Comparison of ENCODE assay signal across 21 cellular contexts in genomic region chr2:160076935-160077334, GRCh38. TPM values are rescaled to one million over a fixed set of nuclear protein-coding genes. Genes with fewer than 3 reads are reported as not detected.
A peak's percentile ranks its signal among the peaks of the same experiment; 100 is the strongest.
DNase-seq lines count a peak whose midpoint lies in the region; ATAC-seq lines count a peak whose summit lies in the region.
"Had no signal": no experiment of that assay in that cellular context is flagged by ENCODE, and none has a peak within 500 bp of the region (broad histone marks: within the 10 kb centered on the region; RNA-seq: fewer than 3 reads in every experiment).

No MANE protein-coding gene starts in this region.

- peak overlapping the region; percentile 15 for H3K27ac ChIP-seq in KOPT-K1 (ENCODE audit: low read depth, low read length, poor library complexity, severe bottlenecking)
- H3K27ac ChIP-seq: pancreas had no signal

- H3K27me3 Mint-ChIP-seq in stimulated activated naive B cell treated with anti-CD40 and anti-IgM and Interleukin-4, amounts not matched to agents 10 μg/mL and 1 μg/mL and 100 μg/mL, for 72 hours: no peaks in the 10 kb centered on the region

- H3K9me3 Mint-ChIP-seq in stimulated activated naive B cell treated with anti-CD40 and anti-IgM and Interleukin-4, amounts not matched to agents 10 μg/mL and 1 μg/mL and 100 μg/mL, for 72 hours: peaks cover 0 to 2% of the 10 kb centered on the region in 2 donors

- H3K27ac Mint-ChIP-seq in stimulated activated naive B cell treated with anti-CD40 and anti-IgM and Interleukin-4, amounts not matched to agents 10 μg/mL and 1 μg/mL and 100 μg/mL, for 72 hours: no peak overlapping the region
- H3K27ac Mint-ChIP-seq: CD8-positive, alpha-beta T cell; T-helper 2 cell treated with Interferon-gamma antibody and Interleukin-4, amounts not matched to agents 5 μg/mL and 100 μg/mL, for 36 hours had no signal

- no peaks in the 10 kb centered on the region for H3K36me3 Mint-ChIP-seq in stimulated activated naive B cell treated with anti-CD40 and anti-IgM and Interleukin-4, amounts not matched to agents 10 μg/mL and 1 μg/mL and 100 μg/mL, for 72 hours
- H3K36me3 Mint-ChIP-seq: CD8-positive, alpha-beta T cell had no signal

- H3K4me3 Mint-ChIP-seq in stimulated activated naive B cell treated with anti-CD40 and anti-IgM and Interleukin-4, amounts not matched to agents 10 μg/mL and 1 μg/mL and 100 μg/mL, for 72 hours: no peak overlapping the region
- H3K4me3 Mint-ChIP-seq: CD8-positive, alpha-beta T cell; T-helper 2 cell treated with Interferon-gamma antibody and Interleukin-4, amounts not matched to agents 5 μg/mL and 100 μg/mL, for 36 hours had no signal

- ATAC-seq in stimulated activated naive B cell treated with anti-CD40 and anti-IgM and Interleukin-4, amounts not matched to agents 10 μg/mL and 1 μg/mL and 100 μg/mL, for 72 hours (replicated peaks): peak; percentile 58 to 65
- ATAC-seq: CD8-positive, alpha-beta T cell; HepG2; left lobe of liver; PC-3 had no signal

- DNase-seq in NCI-H82 (lab: John Stamatoyannopoulos, UW) (peak; percentile 9), NCI-H82 treated with DMSO at 0.1 percent for 48 hours (lab: John Stamatoyannopoulos, UW; ENCODE audit: unreplicated experiment) (no peak), dermis blood vessel endothelial cell (peak; percentile 42), amniotic stem cell (lab: John Stamatoyannopoulos, UW) (no peak), inferior parietal cortex (ENCODE audit: extremely low spot score) (no peak), hepatic stellate cell (ENCODE audit: low spot score) (no peak)
- no peak for DNase-seq in stimulated activated naive B cell treated with anti-CD40 and anti-IgM and Interleukin-4, amounts not matched to agents 10 μg/mL and 1 μg/mL and 100 μg/mL, for 72 hours
- DNase-seq: activated CD4-positive, alpha-beta T cell treated with anti-CD3 and anti-CD28 coated beads for 1 hour; activated naive CD4-positive, alpha-beta T cell; aorta; CD8-positive, alpha-beta T cell; NCI-H226; pancreas; PC-3; stimulated activated CD4-positive, alpha-beta T cell treated with anti-CD3 and anti-CD28 coated beads, Interleukin-4, amount 100 ng/mL, for 1 hour; substantia nigra had no signal

- no peaks in the 10 kb centered on the region for H3K4me1 Mint-ChIP-seq in stimulated activated naive B cell treated with anti-CD40 and anti-IgM and Interleukin-4, amounts not matched to agents 10 μg/mL and 1 μg/mL and 100 μg/mL, for 72 hours

- peaks cover 5% of the 10 kb centered on the region for H3K9me3 ChIP-seq in KOPT-K1 (ENCODE audit: insufficient read depth, low read length, poor library complexity, severe bottlenecking)
- H3K9me3 ChIP-seq: pancreas had no signal

- H3K36me3 ChIP-seq in KOPT-K1 (ENCODE audit: insufficient read depth, low read length): no peaks in the 10 kb centered on the region
- H3K36me3 ChIP-seq: pancreas had no signal

RNA-seq across cellular contexts. Expression of gene PLA2R1, which starts 14.5 kb away (rescaled TPM):
- 17.0 and 32.3 TPM in 2 replicates for total RNA-seq in dermis blood vessel endothelial cell
- total RNA-seq: CD8-positive, alpha-beta T cell; HepG2; SK-MEL-5 had no signal

Comparison
In these comparisons a context has a peak if more than half of its experiments do, and no peak if none do; other contexts are left out.
1. DNase-seq: peak in NCI-H82 (single experiment) and dermis blood vessel endothelial cell (single experiment); none in NCI-H82 treated with DMSO at 0.1 percent for 48 hours (single experiment), stimulated activated naive B cell treated with anti-CD40 and anti-IgM and Interleukin-4, amounts not matched to agents 10 μg/mL and 1 μg/mL and 100 μg/mL, for 72 hours (single experiment), amniotic stem cell (single experiment), inferior parietal cortex (single experiment) and hepatic stellate cell (single experiment).